14 cellular contexts compared by ENCODE assay signal in genomic region chr2:38966678-38967077, GRCh38.
DNase-seq lines count a peak whose midpoint lies in the region; ATAC-seq and TF ChIP-seq lines count a peak whose summit lies in the region.
"Had no signal": no experiment of that assay in that cellular context is flagged by ENCODE, and none has a peak within 500 bp of the region (broad histone marks: within the 10 kb centered on the region; RNA-seq: fewer than 3 reads in every experiment).

No MANE protein-coding gene starts in this region.

- POLR2A ChIA-PET in SK-N-SH (lab: Yijun Ruan, JAX) = no interaction called here
- POLR2A ChIA-PET in WTC11 (lab: Charles Lee) = no interaction called here
- POLR2A ChIA-PET in CD8-positive, alpha-beta T cell (lab: Charles Lee) = no interaction called here

- no peak overlapping the region for H3K9ac ChIP-seq in SK-N-SH
- H3K9ac ChIP-seq: BLaER1 had no signal

- DNase-seq in SK-N-SH (no peak), GM23338 (ENCODE audit: low spot score) (no peak), WTC11 (ENCODE audit: low spot score) (no peak), NCI-H2081 treated with DMSO at 0.1 percent for 48 hours (lab: John Stamatoyannopoulos, UW) (no peak)
- no peak for DNase-seq in CD8-positive, alpha-beta T cell
- DNase-seq: 8988T; Calu3; CD4-positive, alpha-beta memory T cell; GOT3; H9 had no signal

- no peaks in the 10 kb centered on the region for H3K36me3 Mint-ChIP-seq in GM23338 (ENCODE audit: low read depth)
- H3K36me3 Mint-ChIP-seq in WTC11 = 0 out of 2 replicates have a peak, but pooled peaks cover 8% of the 10 kb centered on the region
- no peaks in the 10 kb centered on the region for H3K36me3 Mint-ChIP-seq in CD8-positive, alpha-beta T cell
- H3K36me3 Mint-ChIP-seq: CD14-positive monocyte; CD4-positive, alpha-beta memory T cell had no signal

- CTCF ChIA-PET in SK-N-SH (lab: Yijun Ruan, JAX) (interaction anchor here (1.8 kb wide), 1 partner anchor 263 kb away, joined by 7 read pairs; no protein-coding TSS in a partner anchor), WTC11 (lab: Charles Lee) (interaction anchor here (1.5 to 1.8 kb wide), 2 partner anchors 19 to 61 kb away, joined by 3 to 10 read pairs; no protein-coding TSS in a partner anchor)
- CTCF ChIA-PET in CD8-positive, alpha-beta T cell (lab: Charles Lee) = interaction anchor here (2.1 kb wide), 1 partner anchor 19 kb away, joined by 6 read pairs; no protein-coding TSS in a partner anchor

- H3K4me1 Mint-ChIP-seq in GM23338 (peaks cover 12% of the 10 kb centered on the region), WTC11 (peaks cover 13% of the 10 kb centered on the region)
- no peaks in the 10 kb centered on the region for H3K4me1 Mint-ChIP-seq in CD8-positive, alpha-beta T cell (ENCODE audit: low read depth)
- H3K4me1 Mint-ChIP-seq: CD4-positive, alpha-beta memory T cell had no signal

- WGBS in SK-N-SH (ENCODE audit: low lambda C conversion rate) = 100% methylated on average over 1 of the region's 1 CpG

- H3K27me3 Mint-ChIP-seq in GM23338 (ENCODE audit: insufficient read depth, low read depth, poor library complexity) (peaks cover 7% of the 10 kb centered on the region), WTC11 (ENCODE audit: low read depth) (peaks cover 8% of the 10 kb centered on the region)
- peaks cover 11% of the 10 kb centered on the region for H3K27me3 Mint-ChIP-seq in CD8-positive, alpha-beta T cell (ENCODE audit: low read depth)

- H3K4me1 ChIP-seq in SK-N-SH (ENCODE audit: control insufficient read depth in 1 of 2, insufficient read depth in 2 of 2, low read depth in 1 of 2, low read length in 1 of 2) = no peaks in the 10 kb centered on the region; a peak in 1 of 4 replicates
- peaks cover 3% of the 10 kb centered on the region; the same call in 1 of the 2 replicates for H3K4me1 ChIP-seq in GM23338 (ENCODE audit: insufficient read depth)
- H3K4me1 ChIP-seq in CD8-positive, alpha-beta T cell (ENCODE audit: insufficient read depth, low read length) = no peaks in the 10 kb centered on the region

- no peak for TF ChIP-seq EP300 in SK-N-SH (IDR thresholded peaks at IDR 0.05; ENCODE audit: borderline replicate concordance in 1 of 2, low read depth in 1 of 2, low read length in 1 of 2)

- H3K4me3 Mint-ChIP-seq in GM23338 (no peak overlapping the region), WTC11 (no peak overlapping the region)
- no peak overlapping the region for H3K4me3 Mint-ChIP-seq in CD8-positive, alpha-beta T cell
- H3K4me3 Mint-ChIP-seq: CD14-positive monocyte; CD4-positive, alpha-beta memory T cell; H9 had no signal

- intact Hi-C loops in CD8-positive, alpha-beta T cell (cut with DNase I, micrococcal nuclease) = no loop called here

- H3K9me3 Mint-ChIP-seq in GM23338 (peaks cover 9% of the 10 kb centered on the region; the same call in 1 of the 3 replicates), WTC11 (peaks cover 17% of the 10 kb centered on the region)
- no peaks in the 10 kb centered on the region for H3K9me3 Mint-ChIP-seq in CD8-positive, alpha-beta T cell
- H3K9me3 Mint-ChIP-seq: CD14-positive monocyte; CD4-positive, alpha-beta memory T cell; H9 had no signal

- H3K27ac Mint-ChIP-seq in GM23338 (no peak overlapping the region), WTC11 (no peak overlapping the region)
- no peak overlapping the region for H3K27ac Mint-ChIP-seq in CD8-positive, alpha-beta T cell
- H3K27ac Mint-ChIP-seq: CD14-positive monocyte; CD4-positive, alpha-beta memory T cell had no signal

- H2AFZ ChIP-seq in SK-N-SH (ENCODE audit: low read depth) (no peak overlapping the region; the same call in 1 of the 2 replicates), GM23338 (peak overlapping the region; percentile 81)

- H3K9me2 ChIP-seq in SK-N-SH (no peaks in the 10 kb centered on the region), GM23338 (ENCODE audit: insufficient read depth) (0 out of 2 replicates have a peak, but pooled peaks cover 2% of the 10 kb centered on the region)

- TF ChIP-seq RAD21 in SK-N-SH (IDR thresholded peaks at IDR 0.05; ENCODE audit: low read length) = no peak

- TF ChIP-seq CTCF in SK-N-SH (IDR thresholded peaks at IDR 0.05) (no peak), GM23338 (conservative IDR thresholded peaks at IDR 0.05; ENCODE audit: low read depth in 2 of 2) (no peak), WTC11 (IDR thresholded peaks at IDR 0.05) (no peak)
- no peak for TF ChIP-seq CTCF in CD8-positive, alpha-beta T cell (IDR thresholded peaks at IDR 0.05)

- no peaks in the 10 kb centered on the region for H3F3A ChIP-seq in SK-N-SH (replicated peaks; ENCODE audit: insufficient read depth)
- H3F3A ChIP-seq in GM23338 (replicated peaks; ENCODE audit: low read depth) = 0 out of 2 replicates have a peak, but pooled peaks cover 4% of the 10 kb centered on the region

- no peaks in the 10 kb centered on the region for H3K79me2 ChIP-seq in SK-N-SH (ENCODE audit: insufficient read depth)
- H3K79me2 ChIP-seq in GM23338 (replicated peaks; ENCODE audit: insufficient read depth) = no peaks in the 10 kb centered on the region

- no peaks in the 10 kb centered on the region for H3K27me3 ChIP-seq in SK-N-SH (ENCODE audit: insufficient read depth)
- peaks cover 7% of the 10 kb centered on the region; the same call in 1 of the 2 replicates for H3K27me3 ChIP-seq in GM23338 (ENCODE audit: insufficient read depth)
- no peaks in the 10 kb centered on the region for H3K27me3 ChIP-seq in CD8-positive, alpha-beta T cell (ENCODE audit: insufficient read depth, low read length)
- H3K27me3 ChIP-seq: BLaER1 had no signal

- peak; percentile 34; the same call in 1 of the 3 replicates for ATAC-seq in SK-N-SH treated with all-trans-retinoic acid at 6 μM for 48 hours
- ATAC-seq in GM23338 = peak; percentile 94
- peak; percentile 79 for ATAC-seq in WTC11
- no peak for ATAC-seq in CD8-positive, alpha-beta T cell
- no peak for ATAC-seq in HG02588 (IDR thresholded peaks at IDR 0.05; ENCODE audit: unreplicated experiment)

- H4K20me1 ChIP-seq in SK-N-SH (ENCODE audit: insufficient read depth) (no peaks in the 10 kb centered on the region), GM23338 (replicated peaks; ENCODE audit: insufficient read depth) (no peaks in the 10 kb centered on the region)
- H4K20me1 ChIP-seq: BLaER1 had no signal

- no peaks in the 10 kb centered on the region for H3K36me3 ChIP-seq in SK-N-SH (replicated peaks in 1 of 2; ENCODE audit: control insufficient read depth in 1 of 2, insufficient read depth in 2 of 2, low read length in 1 of 2)
- H3K36me3 ChIP-seq in GM23338 (ENCODE audit: insufficient read depth) = no peaks in the 10 kb centered on the region
- no peaks in the 10 kb centered on the region for H3K36me3 ChIP-seq in CD8-positive, alpha-beta T cell (ENCODE audit: insufficient read depth, low read length)
- H3K36me3 ChIP-seq: BLaER1 had no signal

- H3K4me2 ChIP-seq in SK-N-SH (no peak overlapping the region), GM23338 (0 out of 2 replicates have a peak overlapping the region, but pooled peaks have one; percentile 27)
- H3K4me2 ChIP-seq: BLaER1 had no signal

- H3K27ac ChIP-seq in SK-N-SH (ENCODE audit: low read depth in 2 of 2, low read length in 1 of 2) (no peak overlapping the region), GM23338 (ENCODE audit: low read depth) (no peak overlapping the region)
- no peak overlapping the region for H3K27ac ChIP-seq in CD8-positive, alpha-beta T cell (ENCODE audit: low read depth, low read length)
- H3K27ac ChIP-seq: BLaER1 had no signal

- no peaks in the 10 kb centered on the region for H3K9me3 ChIP-seq in SK-N-SH
- no peaks in the 10 kb centered on the region for H3K9me3 ChIP-seq in CD8-positive, alpha-beta T cell (ENCODE audit: low read length)
- H3K9me3 ChIP-seq: BLaER1 had no signal

- no peak overlapping the region for H3K4me3 ChIP-seq in SK-N-SH (ENCODE audit: low read depth in 2 of 2, low read length in 1 of 2)
- no peak overlapping the region for H3K4me3 ChIP-seq in GM23338
- H3K4me3 ChIP-seq in CD8-positive, alpha-beta T cell (ENCODE audit: low read depth, low read length) = no peak overlapping the region
- H3K4me3 ChIP-seq: BLaER1 had no signal

TF ChIP-seq in SK-N-SH, 30 proteins besides CTCF, POLR2A, EP300 and RAD21 (continues in another document):
- TF ChIP-seq RCOR1 (IDR thresholded peaks at IDR 0.05; ENCODE audit: low read length) (no peak), JUND (IDR thresholded peaks at IDR 0.05) (no peak), SIN3A (IDR thresholded peaks at IDR 0.05; ENCODE audit: borderline replicate concordance, low read depth, low read length) (no peak), USF1 (IDR thresholded peaks at IDR 0.05; ENCODE audit: borderline replicate concordance, low read depth) (no peak)

TF ChIP-seq in GM23338, 12 proteins besides CTCF, POLR2A, EP300 and RAD21 (continues in another document):
- no peak for TF ChIP-seq JUNB (IDR thresholded peaks at IDR 0.05; ENCODE audit: unreplicated experiment)

TF ChIP-seq in WTC11, 78 proteins besides CTCF, POLR2A, EP300 and RAD21 (continues in another document):
- TF ChIP-seq E2F1 (CRISPR knock-in tag; IDR thresholded peaks at IDR 0.05) = no peak
- TF ChIP-seq RELA (CRISPR knock-in tag; IDR thresholded peaks at IDR 0.05; ENCODE audit: borderline replicate concordance) = no peak
- no peak for TF ChIP-seq PRRX2 (CRISPR knock-in tag; IDR thresholded peaks at IDR 0.05)
- TF ChIP-seq KAT7 (CRISPR knock-in tag; IDR thresholded peaks at IDR 0.05; ENCODE audit: borderline replicate concordance) = no peak
- TF ChIP-seq EMX1 (CRISPR knock-in tag; IDR thresholded peaks at IDR 0.05) = no peak

Comparison
In these comparisons a context has a peak if more than half of its experiments do, and no peak if none do; other contexts are left out.
1. ATAC-seq: peak in SK-N-SH treated with all-trans-retinoic acid at 6 μM for 48 hours (single experiment), GM23338 (single experiment) and WTC11 (single experiment); none in CD8-positive, alpha-beta T cell (single experiment) and HG02588 (single experiment).